Comparison of ENCODE assay signal across 1 cellular context in the genomic region with DNA sequence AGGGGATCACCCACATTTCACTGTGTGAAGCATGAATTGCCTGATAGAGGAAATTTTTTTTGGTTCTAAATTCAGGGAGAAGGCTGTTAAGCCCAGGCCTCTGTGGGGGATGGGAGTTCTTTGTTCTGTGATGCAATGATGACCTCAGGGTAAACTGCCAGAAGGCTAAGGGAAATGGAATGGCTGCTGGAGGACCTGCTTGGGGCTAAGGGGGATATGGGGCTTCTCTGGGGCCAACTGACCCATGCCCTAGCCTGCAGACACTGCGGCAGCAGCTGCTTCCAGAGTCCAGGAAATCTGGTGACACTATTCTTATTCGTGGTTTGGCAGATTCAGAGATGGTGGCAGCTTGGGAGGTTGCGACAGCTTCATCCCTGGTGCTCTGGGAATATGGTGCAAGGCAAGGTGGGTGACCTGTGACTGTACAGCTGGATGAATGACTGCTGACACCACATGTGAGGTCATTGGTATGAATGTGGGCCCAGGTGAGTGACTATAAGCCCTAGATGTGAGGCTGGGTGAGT.
TF ChIP-seq lines count a peak whose summit lies in the region.

No MANE protein-coding gene starts in this region.

TF ChIP-seq in GM23338, 12 proteins besides CTCF, POLR2A, EP300 and RAD21 (continued from another document):
- no peak for TF ChIP-seq ZNF462 (CRISPR knock-in tag; IDR thresholded peaks at IDR 0.05)
